ENCODE assay signal across 25 cellular contexts in the genomic region with DNA sequence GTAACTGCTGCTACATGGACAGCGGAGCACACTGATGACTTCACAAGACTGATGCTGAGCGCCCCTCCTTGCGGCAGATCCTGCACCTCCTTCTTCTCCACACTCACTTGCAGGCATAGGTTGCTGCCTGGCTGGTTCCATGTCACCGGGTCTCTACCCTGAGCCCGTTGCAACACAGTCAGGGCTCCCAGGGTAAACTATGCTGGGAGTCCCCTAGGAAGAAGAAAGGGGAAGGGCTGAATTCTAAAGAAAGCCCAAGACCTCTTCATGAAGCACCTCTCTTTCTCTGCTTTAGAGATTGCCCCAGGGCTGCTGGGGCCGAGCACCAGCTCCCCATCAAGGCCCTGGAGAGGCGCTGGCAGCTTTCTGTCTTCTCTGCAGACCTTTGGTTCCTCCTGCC.
DNase-seq lines count a peak whose midpoint lies in the region; ATAC-seq lines count a peak whose summit lies in the region.
"Had no signal": no experiment of that assay in that cellular context is flagged by ENCODE, and none has a peak within 500 bp of the region (broad histone marks: within the 10 kb centered on the region; RNA-seq: fewer than 3 reads in every experiment).

No MANE protein-coding gene starts in this region.

- CTCF ChIA-PET in CD8-positive, alpha-beta memory T cell (lab: Charles Lee): interaction anchor here (1.0 to 2.0 kb wide), 2 partner anchors 8 to 19 kb away, joined by 3 to 7 read pairs; no protein-coding TSS in a partner anchor
- CTCF ChIA-PET in activated CD4-positive, alpha-beta memory T cell treated with anti-CD3 and anti-CD28 coated beads for 36 hours (lab: Charles Lee): interaction anchor here (0.8 to 1.6 kb wide), 4 partner anchors 8 to 105 kb away, joined by 3 to 4 read pairs (median 3); no protein-coding TSS in a partner anchor
- CTCF ChIA-PET in naive thymus-derived CD4-positive, alpha-beta T cell (lab: Charles Lee): no interaction called here

- ATAC-seq in activated T-cell treated with anti-CD3 and anti-CD28 coated beads, Interleukin-2, amount 50 U/mL, for 72 hours (replicated peaks in 1 of 2): no peak
- ATAC-seq in naive thymus-derived CD4-positive, alpha-beta T cell: no peak
- ATAC-seq in HG03175 (IDR thresholded peaks at IDR 0.05; ENCODE audit: unreplicated experiment): no peak
- no peak for ATAC-seq in HG03457 (IDR thresholded peaks at IDR 0.05; ENCODE audit: unreplicated experiment)
- ATAC-seq: left ventricle myocardium superior had no signal

- peaks cover 47% of the 10 kb centered on the region for H3K4me1 Mint-ChIP-seq in activated T-cell treated with anti-CD3 and anti-CD28 coated beads, Interleukin-2, amount 50 U/mL, for 72 hours (ENCODE audit: low read depth)
- peaks cover 16 to 25% (median 24%) of the 10 kb centered on the region in 3 donors for H3K4me1 Mint-ChIP-seq in CD8-positive, alpha-beta memory T cell
- peaks cover 28% of the 10 kb centered on the region for H3K4me1 Mint-ChIP-seq in activated CD4-positive, alpha-beta memory T cell treated with anti-CD3 and anti-CD28 coated beads for 36 hours (ENCODE audit: low read depth)
- peaks cover 0 to 33% (median 4%) of the 10 kb centered on the region in 7 donors for H3K4me1 Mint-ChIP-seq in naive thymus-derived CD4-positive, alpha-beta T cell
- H3K4me1 Mint-ChIP-seq: nephron had no signal

- no peaks in the 10 kb centered on the region for H3K4me1 ChIP-seq in CD8-positive, alpha-beta memory T cell (ENCODE audit: insufficient read depth, low read length)
- H3K4me1 ChIP-seq in naive thymus-derived CD4-positive, alpha-beta T cell (ENCODE audit: control insufficient read depth in 2 of 2, insufficient read depth in 2 of 2, low read length in 2 of 2): peaks cover 0 to 9% of the 10 kb centered on the region in 2 donors
- H3K4me1 ChIP-seq: parathyroid adenoma, right atrium auricular region, tibial nerve had no signal

- no peak overlapping the region for H3K27ac ChIP-seq in CD8-positive, alpha-beta memory T cell (ENCODE audit: low read depth, low read length)
- H3K27ac ChIP-seq in naive thymus-derived CD4-positive, alpha-beta T cell (ENCODE audit: low read depth, low read length): no peak overlapping the region
- H3K27ac ChIP-seq: cardiac muscle cell, GM23248, parathyroid adenoma, right atrium auricular region, tibial nerve, VCaP had no signal

- H3K36me3 ChIP-seq in CD8-positive, alpha-beta memory T cell (ENCODE audit: insufficient read depth, low read length): no peaks in the 10 kb centered on the region
- H3K36me3 ChIP-seq in naive thymus-derived CD4-positive, alpha-beta T cell (ENCODE audit: control insufficient read depth in 2 of 3, insufficient read depth in 3 of 3, low read length in 3 of 3): no peaks in the 10 kb centered on the region
- H3K36me3 ChIP-seq: cardiac muscle cell, right atrium auricular region, tibial nerve had no signal

- no peaks in the 10 kb centered on the region for H3K9me3 ChIP-seq in CD8-positive, alpha-beta memory T cell (ENCODE audit: low read length)
- H3K9me3 ChIP-seq in naive thymus-derived CD4-positive, alpha-beta T cell (ENCODE audit: control insufficient read depth in 2 of 3, low read length in 3 of 3): no peaks in the 10 kb centered on the region

- POLR2A ChIA-PET in CD8-positive, alpha-beta memory T cell (lab: Charles Lee): no interaction called here
- POLR2A ChIA-PET in activated CD4-positive, alpha-beta memory T cell treated with anti-CD3 and anti-CD28 coated beads for 36 hours (lab: Charles Lee): interaction anchor here (1.0 to 1.9 kb wide), 6 partner anchors 11 to 18 kb away, joined by 3 to 5 read pairs (median 4); no protein-coding TSS in a partner anchor
- POLR2A ChIA-PET in naive thymus-derived CD4-positive, alpha-beta T cell (lab: Charles Lee): no interaction called here

- DNase-seq in activated T-cell treated with anti-CD3 and anti-CD28 coated beads, Interleukin-2, amount 50 U/mL, for 72 hours: no peak
- DNase-seq in activated T-cell treated with anti-CD3 and anti-CD28 coated beads, Interleukin-2, amount 50 U/mL, for 48 hours: no peak
- DNase-seq in CD8-positive, alpha-beta memory T cell: no peak
- no peak for DNase-seq in activated CD4-positive, alpha-beta memory T cell treated with anti-CD3 and anti-CD28 coated beads for 36 hours
- no peak for DNase-seq in naive thymus-derived CD4-positive, alpha-beta T cell
- no peak for DNase-seq in KBM-7
- DNase-seq: activated naive CD4-positive, alpha-beta T cell treated with anti-CD3 and anti-CD28 coated beads, Interleukin-2, amount 50 U/mL, for 16 hours; aorta; GM23248; islet precursor cell; left ventricle myocardium superior; midbrain; NCI-H1092 treated with DMSO at 0.1 percent for 48 hours; NCI-H187 treated with DMSO at 0.1 percent for 48 hours; NCI-H526 treated with DMSO at 0.1 percent for 48 hours; stimulated activated CD4-positive, alpha-beta T cell treated with anti-CD3 and anti-CD28 coated beads, Interleukin-4, amount 100 ng/mL, for 24 hours had no signal

- peaks cover 1 to 7% of the 10 kb centered on the region in 2 donors for H3K36me3 Mint-ChIP-seq in activated T-cell treated with anti-CD3 and anti-CD28 coated beads, Interleukin-2, amount 50 U/mL, for 72 hours (ENCODE audit: insufficient read depth in 2 of 2)
- H3K36me3 Mint-ChIP-seq in CD8-positive, alpha-beta memory T cell: peaks cover 0 to 5% (median 0%) of the 10 kb centered on the region in 3 donors
- H3K36me3 Mint-ChIP-seq in activated CD4-positive, alpha-beta memory T cell treated with anti-CD3 and anti-CD28 coated beads for 36 hours: no peaks in the 10 kb centered on the region
- H3K36me3 Mint-ChIP-seq in naive thymus-derived CD4-positive, alpha-beta T cell: peaks cover 0 to 8% (median 4%) of the 10 kb centered on the region in 5 donors
- H3K36me3 Mint-ChIP-seq: CD14-positive monocyte had no signal

- H3K9me3 Mint-ChIP-seq in activated T-cell treated with anti-CD3 and anti-CD28 coated beads, Interleukin-2, amount 50 U/mL, for 72 hours: peaks cover 2 to 6% of the 10 kb centered on the region in 2 donors
- H3K9me3 Mint-ChIP-seq in CD8-positive, alpha-beta memory T cell: no peaks in the 10 kb centered on the region
- peaks cover 4% of the 10 kb centered on the region for H3K9me3 Mint-ChIP-seq in activated CD4-positive, alpha-beta memory T cell treated with anti-CD3 and anti-CD28 coated beads for 36 hours
- H3K9me3 Mint-ChIP-seq in naive thymus-derived CD4-positive, alpha-beta T cell: peaks cover 0 to 7% (median 0%) of the 10 kb centered on the region in 11 donors

- in situ Hi-C loops in KBM-7 (cut with MboI; ENCODE audit: low pct_unique_long_range_greater_than_20kb, low sequenced_read_pairs): no loop called here

- H3K27me3 Mint-ChIP-seq in activated T-cell treated with anti-CD3 and anti-CD28 coated beads, Interleukin-2, amount 50 U/mL, for 72 hours (ENCODE audit: low read depth): peaks cover 46% of the 10 kb centered on the region
- H3K27me3 Mint-ChIP-seq in CD8-positive, alpha-beta memory T cell: peaks cover 0 to 5% of the 10 kb centered on the region in 2 donors
- peaks cover 33% of the 10 kb centered on the region for H3K27me3 Mint-ChIP-seq in activated CD4-positive, alpha-beta memory T cell treated with anti-CD3 and anti-CD28 coated beads for 36 hours
- H3K27me3 Mint-ChIP-seq in naive thymus-derived CD4-positive, alpha-beta T cell: peaks cover 0 to 16% (median 0%) of the 10 kb centered on the region in 5 donors

- H3K4me3 ChIP-seq in CD8-positive, alpha-beta memory T cell (ENCODE audit: low read length): no peak overlapping the region
- peak overlapping the region; percentile 48 for H3K4me3 ChIP-seq in naive thymus-derived CD4-positive, alpha-beta T cell (ENCODE audit: low read length)
- H3K4me3 ChIP-seq: cardiac muscle cell, GM23248, right atrium auricular region had no signal

- H3K27me3 ChIP-seq in CD8-positive, alpha-beta memory T cell (ENCODE audit: insufficient read depth, low read length, poor library complexity, severe bottlenecking): no peaks in the 10 kb centered on the region
- H3K27me3 ChIP-seq in naive thymus-derived CD4-positive, alpha-beta T cell (ENCODE audit: control insufficient read depth in 2 of 2, insufficient read depth in 2 of 2, low read length in 2 of 2): no peaks in the 10 kb centered on the region
- H3K27me3 ChIP-seq: cardiac muscle cell, right atrium auricular region had no signal

- H3K4me3 Mint-ChIP-seq in activated T-cell treated with anti-CD3 and anti-CD28 coated beads, Interleukin-2, amount 50 U/mL, for 72 hours: peak overlapping the region; percentile 69 to 86
- H3K4me3 Mint-ChIP-seq in CD8-positive, alpha-beta memory T cell: peak overlapping the region; percentile 87 to 98 (median 94)
- peak overlapping the region; percentile 66 for H3K4me3 Mint-ChIP-seq in activated CD4-positive, alpha-beta memory T cell treated with anti-CD3 and anti-CD28 coated beads for 36 hours
- peak overlapping the region in 1 of 10 donors; percentile 59 for H3K4me3 Mint-ChIP-seq in naive thymus-derived CD4-positive, alpha-beta T cell
- H3K4me3 Mint-ChIP-seq: nephron had no signal

- intact Hi-C loops in activated CD4-positive, alpha-beta memory T cell treated with anti-CD3 and anti-CD28 coated beads for 36 hours (cut with micrococcal nuclease): loop anchor here (1.0 kb wide), 5 partner anchors 15 to 43 kb away; no protein-coding TSS in a partner anchor
- intact Hi-C loops in naive thymus-derived CD4-positive, alpha-beta T cell (cut with micrococcal nuclease): no loop called here

- H3K27ac Mint-ChIP-seq in activated T-cell treated with anti-CD3 and anti-CD28 coated beads, Interleukin-2, amount 50 U/mL, for 72 hours: no peak overlapping the region
- peak overlapping the region in 5 of 8 donors; percentile 39 to 96 (median 87) for H3K27ac Mint-ChIP-seq in CD8-positive, alpha-beta memory T cell
- H3K27ac Mint-ChIP-seq in activated CD4-positive, alpha-beta memory T cell treated with anti-CD3 and anti-CD28 coated beads for 36 hours: no peak overlapping the region
- peak overlapping the region in 2 of 9 donors; percentile 49 to 61 for H3K27ac Mint-ChIP-seq in naive thymus-derived CD4-positive, alpha-beta T cell
- H3K27ac Mint-ChIP-seq: nephron had no signal

Comparison
In these comparisons a context has a peak if more than half of its experiments do, and no peak if none do; other contexts are left out.
1. H3K27ac Mint-ChIP-seq: peak in CD8-positive, alpha-beta memory T cell (5 of 8); none in activated T-cell treated with anti-CD3 and anti-CD28 coated beads, Interleukin-2, amount 50 U/mL, for 72 hours (single experiment) and activated CD4-positive, alpha-beta memory T cell treated with anti-CD3 and anti-CD28 coated beads for 36 hours (single experiment).